Comparison of ENCODE assay signal across 19 cellular contexts in genomic region chr11:66143264-66143566, GRCh38.
DNase-seq lines count a peak whose midpoint lies in the region; ATAC-seq, FAIRE-seq and TF ChIP-seq lines count a peak whose summit lies in the region.
"Had no signal": no experiment of that assay in that cellular context is flagged by ENCODE, and none has a peak within 500 bp of the region (broad histone marks: within the 10 kb centered on the region; RNA-seq: fewer than 3 reads in every experiment).

No MANE protein-coding gene starts in this region.

- peaks cover 53 to 79% (median 78%) of the 10 kb centered on the region in 3 donors for H3K4me1 Mint-ChIP-seq in naive B cell
- H3K4me1 Mint-ChIP-seq in natural killer cell treated with Interleukin-12 subunit alpha and Interleukin-12 subunit beta and Interleukin-15 and Interleukin-18, amount 100 ng/mL, for 72 hours (ENCODE audit: low read depth in 2 of 2): peaks cover 8 to 12% of the 10 kb centered on the region in 2 donors

- H3K4me3 ChIP-seq in HepG2 (replicated peaks in 1 of 3; ENCODE audit: insufficient read depth in 1 of 3, low read depth in 2 of 3, low read length in 3 of 3): no peak overlapping the region
- H3K4me3 ChIP-seq in right lobe of liver: no peak overlapping the region
- H3K4me3 ChIP-seq in RWPE2 (ENCODE audit: severe bottlenecking): no peak overlapping the region

- H3K4me1 ChIP-seq in HepG2 (ENCODE audit: insufficient read depth, low read length): peaks cover 64% of the 10 kb centered on the region
- H3K4me1 ChIP-seq in right lobe of liver: peaks cover 0 to 9% (median 2%) of the 10 kb centered on the region in 4 donors
- peaks cover 20% of the 10 kb centered on the region for H3K4me1 ChIP-seq in RWPE2 (ENCODE audit: insufficient read depth, poor library complexity, severe bottlenecking)

- no peak for TF ChIP-seq RAD21 in HepG2 (CRISPR knock-in tag; IDR thresholded peaks at IDR 0.05)

- H3K36me3 ChIP-seq in HepG2 (replicated peaks in 1 of 2; ENCODE audit: control insufficient read depth in 1 of 2, insufficient read depth in 2 of 2, low read length in 2 of 2) (no peaks in the 10 kb centered on the region), right lobe of liver (no peaks in the 10 kb centered on the region), RWPE2 (ENCODE audit: low read depth) (peaks cover 7% of the 10 kb centered on the region; the same call in 1 of the 2 replicates)

- no peak overlapping the region for H3K27ac ChIP-seq in HepG2 (ENCODE audit: extremely low read length, insufficient read depth, low read length)
- H3K27ac ChIP-seq in right lobe of liver: no peak overlapping the region
- peak overlapping the region; percentile 81 for H3K27ac ChIP-seq in RWPE2 (ENCODE audit: poor library complexity, severe bottlenecking)

- H3K9me3 Mint-ChIP-seq in naive B cell: peaks cover 0 to 6% (median 1%) of the 10 kb centered on the region in 7 donors
- no peaks in the 10 kb centered on the region for H3K9me3 Mint-ChIP-seq in natural killer cell treated with Interleukin-12 subunit alpha and Interleukin-12 subunit beta and Interleukin-15 and Interleukin-18, amount 100 ng/mL, for 72 hours
- H3K9me3 Mint-ChIP-seq: CD4-positive, alpha-beta memory T cell had no signal

- peak overlapping the region in 1 of 6 donors; percentile 80 for H3K27ac Mint-ChIP-seq in naive B cell
- no peak overlapping the region for H3K27ac Mint-ChIP-seq in natural killer cell treated with Interleukin-12 subunit alpha and Interleukin-12 subunit beta and Interleukin-15 and Interleukin-18, amount 100 ng/mL, for 72 hours

- no peaks in the 10 kb centered on the region for H4K20me1 ChIP-seq in HepG2 (ENCODE audit: insufficient read depth, low read length)

- no peak for TF ChIP-seq EP300 in HepG2 (IDR thresholded peaks at IDR 0.05; ENCODE audit: low read depth in 2 of 2, low read length in 2 of 2)
- no peak for TF ChIP-seq EP300 in HepG2 (CRISPR knock-in tag; IDR thresholded peaks at IDR 0.05; ENCODE audit: borderline replicate concordance)

- H3K4me3 Mint-ChIP-seq in naive B cell: peak overlapping the region in 6 of 8 donors; percentile 11 to 85 (median 66)
- H3K4me3 Mint-ChIP-seq in natural killer cell treated with Interleukin-12 subunit alpha and Interleukin-12 subunit beta and Interleukin-15 and Interleukin-18, amount 100 ng/mL, for 72 hours: no peak overlapping the region
- H3K4me3 Mint-ChIP-seq: CD4-positive, alpha-beta memory T cell had no signal

- intact Hi-C loops in HepG2 (cut with micrococcal nuclease; ENCODE audit: unreplicated experiment) (no loop called here), right lobe of liver (cut with DNase I) (no loop called here)

- TF ChIP-seq CTCF in HepG2 (CRISPR knock-in tag; IDR thresholded peaks at IDR 0.05) (no peak), right lobe of liver (IDR thresholded peaks at IDR 0.05) (no peak), RWPE2 (IDR thresholded peaks at IDR 0.05; ENCODE audit: poor library complexity, severe bottlenecking) (peak; percentile 2)

- H3K9me3 ChIP-seq in HepG2 (ENCODE audit: low read length): no peaks in the 10 kb centered on the region
- H3K9me3 ChIP-seq in right lobe of liver: no peaks in the 10 kb centered on the region
- H3K9me3 ChIP-seq in RWPE2 (ENCODE audit: severe bottlenecking): peaks cover 4% of the 10 kb centered on the region

- BruUV-seq in HepG2 (replicated peaks; lab: Mats Ljungman, UMichigan): no TSS peak

- no peaks in the 10 kb centered on the region for H3K27me3 Mint-ChIP-seq in naive B cell
- no peaks in the 10 kb centered on the region for H3K27me3 Mint-ChIP-seq in natural killer cell treated with Interleukin-12 subunit alpha and Interleukin-12 subunit beta and Interleukin-15 and Interleukin-18, amount 100 ng/mL, for 72 hours
- H3K27me3 Mint-ChIP-seq: CD4-positive, alpha-beta memory T cell had no signal

- WGBS in HepG2 (ENCODE audit: low lambda C conversion rate): 91% methylated on average over 2 of the region's 3 CpGs
- WGBS in right lobe of liver (ENCODE audit: insufficient coverage, low coverage, low lambda C conversion rate, missing lambda C conversion rate): 94% methylated on average over 2 of the region's 3 CpGs

- POLR2A ChIA-PET in HepG2 (lab: Yijun Ruan, JAX): no interaction called here

- ATAC-seq in HepG2 (no peak), right lobe of liver (no peak), RWPE2 (ENCODE audit: low read depth) (peak; percentile 23; the same call in 2 of the 3 replicates), naive B cell (ENCODE audit: low read depth in 2 of 2) (no peak)
- ATAC-seq in natural killer cell treated with Interleukin-12 subunit alpha and Interleukin-12 subunit beta and Interleukin-15 and Interleukin-18, amount 100 ng/mL, for 72 hours: no peak

- CTCF ChIA-PET in HepG2 (lab: Yijun Ruan, JAX; ENCODE audit: low intra/inter-chr PET ratio, low total read pairs): no interaction called here

- no peaks in the 10 kb centered on the region for H3K27me3 ChIP-seq in HepG2 (ENCODE audit: control insufficient read depth in 1 of 2, insufficient read depth in 2 of 2, low read length in 2 of 2)
- H3K27me3 ChIP-seq in right lobe of liver: no peaks in the 10 kb centered on the region
- no peaks in the 10 kb centered on the region for H3K27me3 ChIP-seq in RWPE2 (ENCODE audit: insufficient read depth, poor library complexity, severe bottlenecking)

- no peak overlapping the region for H3K9ac ChIP-seq in HepG2 (ENCODE audit: insufficient read depth, low read depth, low read length)

- no peak for TF ChIP-seq POLR2A in HepG2 (IDR thresholded peaks at IDR 0.05; ENCODE audit: insufficient read depth in 1 of 2, low read depth in 2 of 2, low read length in 2 of 2)
- no peak for TF ChIP-seq POLR2A in right lobe of liver (IDR thresholded peaks at IDR 0.05)

- FAIRE-seq in HepG2 (lab: Jason Lieb, UNC): no peak
- FAIRE-seq: D721Med had no signal

- in situ Hi-C loops in HepG2 (cut with HindIII; ENCODE audit: extremely low pct_ligation_motif_present, low pct_unique_long_range_greater_than_20kb): no loop called here

- no peaks in the 10 kb centered on the region for H3K79me2 ChIP-seq in HepG2 (ENCODE audit: insufficient read depth, low read length)

- DNase-seq in HepG2 (ENCODE audit: low spot score): no peak
- DNase-seq in right lobe of liver: no peak
- no peak for DNase-seq in RWPE2 (ENCODE audit: low spot score)
- no peak for DNase-seq in naive B cell
- DNase-seq in hypothalamus (lab: John Stamatoyannopoulos, UW): no peak
- no peak for DNase-seq in CD1c-positive myeloid dendritic cell (ENCODE audit: extremely low spot score)
- no peak for DNase-seq in natural killer cell treated with Interleukin-12 subunit alpha and Interleukin-12 subunit beta and Interleukin-15 and Interleukin-18, amount 100 ng/mL, for 72 hours (ENCODE audit: low spot score)
- no peak for DNase-seq in DMS53 treated with DMSO at 0.1 percent for 48 hours (lab: John Stamatoyannopoulos, UW; ENCODE audit: unreplicated experiment)
- DNase-seq: CD4-positive, alpha-beta memory T cell; DND-41; GF-D8; KG1; MM.1S; NCI-H1105 treated with DMSO at 0.1 percent for 48 hours; NCI-H187; NCI-H446; NCI-H748 treated with DMSO at 0.1 percent for 48 hours; Right ventricle myocardium superior had no signal

- peaks cover 5 to 8% of the 10 kb centered on the region in 2 donors for H3K36me3 Mint-ChIP-seq in naive B cell
- peaks cover 5% of the 10 kb centered on the region for H3K36me3 Mint-ChIP-seq in natural killer cell treated with Interleukin-12 subunit alpha and Interleukin-12 subunit beta and Interleukin-15 and Interleukin-18, amount 100 ng/mL, for 72 hours

- H3K4me2 ChIP-seq in HepG2 (ENCODE audit: low read depth, low read length): peak overlapping the region; percentile 0; the same call in 1 of the 2 replicates

- no peak overlapping the region for H2AFZ ChIP-seq in HepG2 (ENCODE audit: low read length)

TF ChIP-seq in HepG2, 621 proteins besides CTCF, POLR2A, EP300 and RAD21:
- TF ChIP-seq ZNF670 (CRISPR knock-in tag; IDR thresholded peaks at IDR 0.05; ENCODE audit: borderline replicate concordance): no peak
